In genomic region chr11:113188433-113188834, GRCh38 we compare ENCODE assay signal across 25 cellular contexts.
DNase-seq lines count a peak whose midpoint lies in the region; ATAC-seq and TF ChIP-seq lines count a peak whose summit lies in the region.
"Had no signal": no experiment of that assay in that cellular context is flagged by ENCODE, and none has a peak within 500 bp of the region (broad histone marks: within the 10 kb centered on the region; RNA-seq: fewer than 3 reads in every experiment).

No MANE protein-coding gene starts in this region.

- H3K27me3 ChIP-seq in MM.1S (replicated peaks; ENCODE audit: insufficient read depth, low read length) (no peaks in the 10 kb centered on the region), ascending aorta (no peaks in the 10 kb centered on the region), gastrocnemius medialis (no peaks in the 10 kb centered on the region)
- H3K27me3 ChIP-seq: body of pancreas, dorsolateral prefrontal cortex, neutrophil, right atrium auricular region had no signal

- intact Hi-C loops in ascending aorta (cut with DNase I) = no loop called here
- intact Hi-C loops in gastrocnemius medialis (cut with DNase I; ENCODE audit: low total_unique reads) = no loop called here
- intact Hi-C loops in head of caudate nucleus (cut with DNase I) = no loop called here

- in situ Hi-C loops in gastrocnemius medialis (cut with MboI; ENCODE audit: low sequenced_read_pairs in 4 of 4) (loop anchor here in 1 of 4 donors (25.0 kb wide), 1 partner anchor 99 kb away; no protein-coding TSS in a partner anchor), KBM-7 (cut with MboI; ENCODE audit: low pct_unique_long_range_greater_than_20kb, low sequenced_read_pairs) (no loop called here)

- no peaks in the 10 kb centered on the region for H3K9me3 ChIP-seq in MM.1S (replicated peaks; ENCODE audit: insufficient read depth, low read length)
- no peaks in the 10 kb centered on the region for H3K9me3 ChIP-seq in ascending aorta
- H3K9me3 ChIP-seq in gastrocnemius medialis = no peaks in the 10 kb centered on the region
- H3K9me3 ChIP-seq: body of pancreas, lower lobe of right lung, neutrophil, right atrium auricular region, thoracic aorta had no signal

- H3K36me3 ChIP-seq in MM.1S (replicated peaks; ENCODE audit: insufficient read depth, low read length) (no peaks in the 10 kb centered on the region), ascending aorta (no peaks in the 10 kb centered on the region), gastrocnemius medialis (no peaks in the 10 kb centered on the region)
- H3K36me3 ChIP-seq: lower lobe of right lung, neutrophil, right atrium auricular region, thoracic aorta had no signal

- peak overlapping the region; percentile 75 for H3K4me2 ChIP-seq in MM.1S (ENCODE audit: low read depth, low read length)

- TF ChIP-seq POLR2A in gastrocnemius medialis (IDR thresholded peaks at IDR 0.05) = no peak

- no peak for TF ChIP-seq CTCF in MM.1S (IDR thresholded peaks at IDR 0.05; ENCODE audit: low read length)
- no peak for TF ChIP-seq CTCF in ascending aorta (IDR thresholded peaks at IDR 0.05)
- TF ChIP-seq CTCF in gastrocnemius medialis (IDR thresholded peaks at IDR 0.05 in 4 of 5, conservative IDR thresholded peaks at IDR 0.05 in 1 of 5) = no peak

- no peaks in the 10 kb centered on the region for H3K9me2 ChIP-seq in MM.1S (replicated peaks; ENCODE audit: insufficient read depth, low read length)

- H2AFZ ChIP-seq in MM.1S (ENCODE audit: low read length) = peak overlapping the region; percentile 23; the same call in 1 of the 2 replicates

- peaks cover 48% of the 10 kb centered on the region for H3K4me1 ChIP-seq in MM.1S (ENCODE audit: low read length)
- peaks cover 15 to 43% of the 10 kb centered on the region in 2 donors for H3K4me1 ChIP-seq in ascending aorta
- H3K4me1 ChIP-seq in gastrocnemius medialis = peaks cover 22 to 57% of the 10 kb centered on the region in 2 donors
- H3K4me1 ChIP-seq: body of pancreas had no signal

- H3F3A ChIP-seq in MM.1S (ENCODE audit: insufficient read depth, low read length) = peaks cover 18% of the 10 kb centered on the region

- H3K4me3 ChIP-seq in MM.1S (ENCODE audit: low read length) = peak overlapping the region; percentile 36
- H3K4me3 ChIP-seq in ascending aorta = no peak overlapping the region
- H3K4me3 ChIP-seq in gastrocnemius medialis = no peak overlapping the region
- H3K4me3 ChIP-seq: body of pancreas, dorsolateral prefrontal cortex, lower lobe of right lung, right atrium auricular region, thoracic aorta had no signal

- H4K20me1 ChIP-seq in MM.1S (ENCODE audit: insufficient read depth, low read length) = no peaks in the 10 kb centered on the region

- peak; percentile 80 for DNase-seq in MM.1S
- no peak for DNase-seq in ascending aorta (ENCODE audit: low spot score in 2 of 2)
- no peak for DNase-seq in gastrocnemius medialis
- DNase-seq in Kasumi-1 (lab: John Stamatoyannopoulos, UW) = no peak
- DNase-seq in KBM-7 = no peak
- DNase-seq in head of caudate nucleus = no peak
- DNase-seq: activated CD4-positive, alpha-beta T cell treated with anti-CD3 and anti-CD28 coated beads, Interleukin-2, amount 10 ng/mL, durations not matched to agents 7 days and 5 days; activated naive CD4-positive, alpha-beta T cell treated with anti-CD3 and anti-CD28 coated beads, Interleukin-2, amount 50 U/mL, for 16 hours; activated T-cell treated with anti-CD3 and anti-CD28 coated beads for 4 hours; body of pancreas; DMS153; dorsolateral prefrontal cortex; immature natural killer cell; lower lobe of right lung; NCI-H1694 treated with DMSO at 0.1 percent for 48 hours; NCI-H226; PC-3; stimulated activated CD4-positive, alpha-beta T cell treated with anti-CD3 and anti-CD28 coated beads, Interleukin-2, amount 100 ng/mL, for 24 hours had no signal

- H3K9ac ChIP-seq in MM.1S (ENCODE audit: low read length) = peak overlapping the region; percentile 54

- no peaks in the 10 kb centered on the region for H3K79me2 ChIP-seq in MM.1S (ENCODE audit: low read length)

- H3K27ac ChIP-seq in MM.1S (ENCODE audit: low read length) (peak overlapping the region; percentile 83), ascending aorta (peak overlapping the region; percentile 17 to 60), gastrocnemius medialis (peak overlapping the region in 3 of 4 donors; percentile 19 to 65 (median 59))
- H3K27ac ChIP-seq: body of pancreas, lower lobe of right lung, neutrophil had no signal

- ATAC-seq in GM19351 (IDR thresholded peaks at IDR 0.05; ENCODE audit: unreplicated experiment) (peak; percentile 80), gastrocnemius medialis (peak; percentile 26 to 35), HG03175 (IDR thresholded peaks at IDR 0.05; ENCODE audit: unreplicated experiment) (no peak)
- ATAC-seq: body of pancreas, esophagus mucosa, PC-3, SK-N-SH treated with all-trans-retinoic acid at 6 μM for 48 hours had no signal
